ENCODE assay signal across 7 cellular contexts in genomic region chr4:178215309-178215708, GRCh38.
"Had no signal": no experiment of that assay in that cellular context is flagged by ENCODE, and none has a peak within 500 bp of the region (broad histone marks: within the 10 kb centered on the region; RNA-seq: fewer than 3 reads in every experiment).

No MANE protein-coding gene starts in this region.

- FAIRE-seq: H1, H54 had no signal

- H3K4me3 ChIP-seq: GM23338 had no signal

- DNase-seq: H9, HCEC 1CT, KG1 had no signal

- H3K27ac ChIP-seq: HL-60 had no signal

- ATAC-seq: GM23338 had no signal

- H2AFZ ChIP-seq: GM23338 had no signal

- H3K4me2 ChIP-seq: GM23338 had no signal
